In genomic region chr11:61627831-61628753, GRCh38 we compare ENCODE assay signal across 9 cellular contexts. TPM values are rescaled to one million over a fixed set of nuclear protein-coding genes. Genes with fewer than 3 reads are reported as not detected.
DNase-seq lines count a peak whose midpoint lies in the region; ATAC-seq and TF ChIP-seq lines count a peak whose summit lies in the region.
"Had no signal": no experiment of that assay in that cellular context is flagged by ENCODE, and none has a peak within 500 bp of the region (broad histone marks: within the 10 kb centered on the region; RNA-seq: fewer than 3 reads in every experiment).

No MANE protein-coding gene starts in this region.

- H3K9me3 Mint-ChIP-seq in endothelial cell (ENCODE audit: unreplicated experiment) (no peaks in the 10 kb centered on the region), mesothelial cell of epicardium (no peaks in the 10 kb centered on the region)
- H3K9me3 Mint-ChIP-seq: activated naive CD4-positive, alpha-beta T cell treated with anti-CD3 and anti-CD28 coated beads, Interleukin-2, amount 50 U/mL, for 24 hours had no signal

- H3K4me1 Mint-ChIP-seq in endothelial cell (ENCODE audit: unreplicated experiment) (peaks cover 14% of the 10 kb centered on the region), mesothelial cell of epicardium (peaks cover 47% of the 10 kb centered on the region)
- H3K4me1 Mint-ChIP-seq: activated naive CD4-positive, alpha-beta T cell treated with anti-CD3 and anti-CD28 coated beads, Interleukin-2, amount 50 U/mL, for 24 hours had no signal

- H3K4me3 Mint-ChIP-seq in endothelial cell (ENCODE audit: unreplicated experiment) (no peak overlapping the region), mesothelial cell of epicardium (no peak overlapping the region)
- H3K4me3 Mint-ChIP-seq: activated naive CD4-positive, alpha-beta T cell treated with anti-CD3 and anti-CD28 coated beads, Interleukin-2, amount 50 U/mL, for 24 hours had no signal

- H3K4me3 ChIP-seq in upper lobe of left lung = no peak overlapping the region

- no peaks in the 10 kb centered on the region for H3K36me3 Mint-ChIP-seq in endothelial cell (ENCODE audit: low read depth, unreplicated experiment)
- no peaks in the 10 kb centered on the region for H3K36me3 Mint-ChIP-seq in mesothelial cell of epicardium
- H3K36me3 Mint-ChIP-seq: activated naive CD4-positive, alpha-beta T cell treated with anti-CD3 and anti-CD28 coated beads, Interleukin-2, amount 50 U/mL, for 24 hours had no signal

- TF ChIP-seq CTCF in VCaP (conservative IDR thresholded peaks at IDR 0.05) (peak; percentile 90), endothelial cell (IDR thresholded peaks at IDR 0.05; ENCODE audit: unreplicated experiment) (peak; percentile 87), mesothelial cell of epicardium (IDR thresholded peaks at IDR 0.05; ENCODE audit: unreplicated experiment) (peak; percentile 75), upper lobe of left lung (IDR thresholded peaks at IDR 0.05) (peak; percentile 78 to 87 (median 82))

- peak; percentile 84 to 88 for ATAC-seq in upper lobe of left lung (ENCODE audit: low FRiP score in 2 of 2)
- ATAC-seq in HG03378 (IDR thresholded peaks at IDR 0.05; ENCODE audit: unreplicated experiment) = no peak

- TF ChIP-seq POLR2A in upper lobe of left lung (IDR thresholded peaks at IDR 0.05) = no peak

- WGBS in upper lobe of left lung, 2 donors = 58 to 66% methylated on average over 14 of the region's 15 CpGs

- peak; percentile 88 for DNase-seq in NCI-H510A treated with DMSO at 0.1 percent for 48 hours (lab: John Stamatoyannopoulos, UW)
- no peak for DNase-seq in NCI-H510A (lab: John Stamatoyannopoulos, UW)
- peak; percentile 56 for DNase-seq in NCI-H1092 treated with DMSO at 0.1 percent for 48 hours (lab: John Stamatoyannopoulos, UW)
- peak; percentile 83 for DNase-seq in endothelial cell (ENCODE audit: low spot score)
- peak; percentile 42 to 81 for DNase-seq in mesothelial cell of epicardium (ENCODE audit: low spot score in 2 of 2, unreplicated experiment in 2 of 2)
- DNase-seq in upper lobe of left lung = peak; percentile 38 to 76

- H3K4me1 ChIP-seq in upper lobe of left lung = peaks cover 0 to 18% (median 9%) of the 10 kb centered on the region in 4 donors

- H3K27ac Mint-ChIP-seq in endothelial cell (ENCODE audit: unreplicated experiment) (no peak overlapping the region), mesothelial cell of epicardium (peak overlapping the region; percentile 89)
- H3K27ac Mint-ChIP-seq: activated naive CD4-positive, alpha-beta T cell treated with anti-CD3 and anti-CD28 coated beads, Interleukin-2, amount 50 U/mL, for 24 hours had no signal

- H3K27me3 ChIP-seq in upper lobe of left lung = no peaks in the 10 kb centered on the region

- H3K27ac ChIP-seq in VCaP (peak overlapping the region; percentile 97), upper lobe of left lung (no peak overlapping the region)

- H3K27me3 Mint-ChIP-seq in endothelial cell (ENCODE audit: unreplicated experiment) = peaks cover 4% of the 10 kb centered on the region
- no peaks in the 10 kb centered on the region for H3K27me3 Mint-ChIP-seq in mesothelial cell of epicardium (ENCODE audit: low read depth)
- H3K27me3 Mint-ChIP-seq: activated naive CD4-positive, alpha-beta T cell treated with anti-CD3 and anti-CD28 coated beads, Interleukin-2, amount 50 U/mL, for 24 hours had no signal

- TF ChIP-seq EP300 in upper lobe of left lung (IDR thresholded peaks at IDR 0.05) = no peak

- H3K36me3 ChIP-seq in upper lobe of left lung = no peaks in the 10 kb centered on the region

- H3K9me3 ChIP-seq in upper lobe of left lung = no peaks in the 10 kb centered on the region

RNA-seq across cellular contexts. Expression of gene SYT7, which starts 47.2 kb away (rescaled TPM):
- 9.7 TPM for total RNA-seq in endothelial cell (ENCODE audit: unreplicated experiment)
- 7.6 to 9.4 TPM (median 8.3 TPM) in 3 replicates for total RNA-seq in mesothelial cell of epicardium
- total RNA-seq in upper lobe of left lung = 1 to 10 TPM; 2.1 to 7.3 (median 4.9) TPM

RNA-seq across cellular contexts. Expression of gene DAGLA, which starts 52.1 kb away (rescaled TPM):
- total RNA-seq in endothelial cell (ENCODE audit: unreplicated experiment) = 3.2 TPM
- total RNA-seq in mesothelial cell of epicardium = 7.1 to 8.1 TPM (median 8.1 TPM) in 3 replicates
- total RNA-seq in upper lobe of left lung = 10 to 100 TPM in 1 of 6 donors, 1 to 10 TPM in 5; 3.0 to 11.0 (median 8.0) TPM
